Comparison of ENCODE assay signal across 8 cellular contexts in genomic region chr17:1715803-1716075, GRCh38. TPM values are rescaled to one million over a fixed set of nuclear protein-coding genes. Genes with fewer than 3 reads are reported as not detected.
DNase-seq lines count a peak whose midpoint lies in the region; ATAC-seq, FAIRE-seq and TF ChIP-seq lines count a peak whose summit lies in the region.

No MANE protein-coding gene starts in this region.

- H3K4me3 ChIP-seq in GM12864 (ENCODE audit: low read depth, low read length) (peak overlapping the region; percentile 76), fibroblast of villous mesenchyme (ENCODE audit: low read depth, low read length) (peak overlapping the region; percentile 83), gastrocnemius medialis (peak overlapping the region; percentile 91 to 95 (median 94))

- ATAC-seq in T-helper 17 cell (no peak), gastrocnemius medialis (no peak), GM18498 (IDR thresholded peaks at IDR 0.05; ENCODE audit: unreplicated experiment) (no peak), HG03439 (IDR thresholded peaks at IDR 0.05; ENCODE audit: unreplicated experiment) (no peak)

- peaks cover 52 to 55% of the 10 kb centered on the region in 2 donors for H3K4me1 ChIP-seq in gastrocnemius medialis

- FAIRE-seq in GM19239 (lab: Jason Lieb, UNC) = no peak

- peak overlapping the region; percentile 95 for H3K27ac Mint-ChIP-seq in T-helper 17 cell

- peaks cover 0 to 29% of the 10 kb centered on the region in 2 donors for H3K36me3 ChIP-seq in gastrocnemius medialis

- peak overlapping the region; percentile 99 to 100 (median 100) for H3K27ac ChIP-seq in gastrocnemius medialis

- H3K4me1 Mint-ChIP-seq in T-helper 17 cell = peaks cover 33% of the 10 kb centered on the region

- no peaks in the 10 kb centered on the region for H3K27me3 ChIP-seq in gastrocnemius medialis

- TF ChIP-seq CTCF in GM12864 (IDR thresholded peaks at IDR 0.05; ENCODE audit: low read depth, low read length, missing control alignments) (no peak), fibroblast of villous mesenchyme (IDR thresholded peaks at IDR 0.05; ENCODE audit: insufficient read depth, low read depth, low read length) (no peak), gastrocnemius medialis (IDR thresholded peaks at IDR 0.05 in 4 of 5, conservative IDR thresholded peaks at IDR 0.05 in 1 of 5) (no peak)

- no peaks in the 10 kb centered on the region for H3K27me3 Mint-ChIP-seq in T-helper 17 cell

- H3K9me3 ChIP-seq in T-helper 17 cell (ENCODE audit: control insufficient read depth, low read length, poor library complexity, severe bottlenecking) = no peaks in the 10 kb centered on the region
- no peaks in the 10 kb centered on the region for H3K9me3 ChIP-seq in gastrocnemius medialis

- TF ChIP-seq POLR2A in gastrocnemius medialis (IDR thresholded peaks at IDR 0.05) = no peak

- H3K36me3 Mint-ChIP-seq in T-helper 17 cell (ENCODE audit: low read depth) = no peaks in the 10 kb centered on the region

- DNase-seq in GM12864 (ENCODE audit: low read depth) (no peak), T-helper 17 cell (no peak), fibroblast of villous mesenchyme (ENCODE audit: low read depth) (no peak), gastrocnemius medialis (no peak), GM19239 (ENCODE audit: insufficient read length, low spot score) (no peak)
- DNase-seq in stimulated activated CD4-positive, alpha-beta T cell treated with anti-CD3 and anti-CD28 coated beads, Interleukin-15, amount 100 ng/mL, for 24 hours = no peak

- H3K4me3 Mint-ChIP-seq in T-helper 17 cell = peak overlapping the region; percentile 97

- in situ Hi-C loops in gastrocnemius medialis (cut with MboI; ENCODE audit: low sequenced_read_pairs in 4 of 4) = loop anchor here in 1 of 4 donors (5.0 kb wide), 1 partner anchor 72 kb away; no protein-coding TSS in a partner anchor

- intact Hi-C loops in gastrocnemius medialis (cut with DNase I; ENCODE audit: low total_unique reads) = loop anchor here (1.0 to 5.0 kb wide), 4 partner anchors 66 to 685 kb away; partner anchors contain the start of genes MNT and RILP

RNA-seq across cellular contexts. Expression of gene TLCD2, which starts 5.6 kb away (rescaled TPM):
- total RNA-seq in T-helper 17 cell (1 to 10 TPM in 1 of 2 donors, under 1 TPM in 1; 0.26 to 1.4 TPM), fibroblast of villous mesenchyme (3.5 and 3.9 TPM in 2 replicates), gastrocnemius medialis (under 1 TPM; 0.66 to 0.95 (median 0.85) TPM)

RNA-seq across cellular contexts. Expression of gene WDR81, which starts 8.8 kb away (rescaled TPM):
- total RNA-seq in T-helper 17 cell (10 to 100 TPM; 38.2 to 41.2 TPM), fibroblast of villous mesenchyme (26.8 and 34.5 TPM in 2 replicates), gastrocnemius medialis (10 to 100 TPM; 22.3 to 61.1 (median 42.7) TPM)

RNA-seq across cellular contexts. Expression of gene SERPINF2, which starts 26.9 kb away (rescaled TPM):
- total RNA-seq in T-helper 17 cell = under 1 TPM; 0.29 to 0.67 TPM
- 0.43 TPM in 1 of 2 replicates, not detected in the other for total RNA-seq in fibroblast of villous mesenchyme
- total RNA-seq in gastrocnemius medialis = 1 to 10 TPM in 3 of 4 donors, under 1 TPM in 1; 0.85 to 6.4 (median 4.3) TPM

RNA-seq across cellular contexts. Expression of gene PRPF8, which starts 31.1 kb away (rescaled TPM):
- total RNA-seq in T-helper 17 cell (100 to 1,000 TPM; 451 to 472 TPM), fibroblast of villous mesenchyme (107 and 117 TPM in 2 replicates), gastrocnemius medialis (100 to 1,000 TPM; 127 to 261 (median 195) TPM)

RNA-seq across cellular contexts. Expression of gene SERPINF1, which starts 46.1 kb away (rescaled TPM):
- total RNA-seq in T-helper 17 cell (under 1 TPM in 1 of 2 donors, not detected in 1; 0.52 TPM), fibroblast of villous mesenchyme (51.0 and 108 TPM in 2 replicates), gastrocnemius medialis (100 to 1,000 TPM; 554 to 698 (median 631) TPM)
